In genomic region chr2:157158111-157158510, GRCh38 we compare ENCODE assay signal across 25 cellular contexts.
DNase-seq lines count a peak whose midpoint lies in the region; ATAC-seq and TF ChIP-seq lines count a peak whose summit lies in the region.
"Had no signal": no experiment of that assay in that cellular context is flagged by ENCODE, and none has a peak within 500 bp of the region (broad histone marks: within the 10 kb centered on the region; RNA-seq: fewer than 3 reads in every experiment).

No MANE protein-coding gene starts in this region.

- H3K4me3 Mint-ChIP-seq in osteocyte (ENCODE audit: unreplicated experiment) = no peak overlapping the region
- H3K4me3 Mint-ChIP-seq: activated CD8-positive, alpha-beta T cell treated with anti-CD3 and anti-CD28 coated beads, Interleukin-2, amount 10 ng/mL, durations not matched to agents 7 days and 5 days; activated T-cell treated with anti-CD3 and anti-CD28 coated beads, Interleukin-2, amount 50 U/mL, for 24 hours; B cell; endodermal cell; T-helper 2 cell treated with Interferon-gamma antibody and Interleukin-4, amounts not matched to agents 5 μg/mL and 100 μg/mL, for 36 hours; WTC11 had no signal

- H3K36me3 Mint-ChIP-seq in osteocyte (ENCODE audit: unreplicated experiment) = peaks cover 1% of the 10 kb centered on the region
- H3K36me3 Mint-ChIP-seq: WTC11 had no signal

- TF ChIP-seq CTCF in fibroblast of mammary gland (conservative IDR thresholded peaks at IDR 0.05; ENCODE audit: control insufficient read depth, insufficient read depth, low read depth, low read length) = no peak
- TF ChIP-seq CTCF in osteocyte (IDR thresholded peaks at IDR 0.05) = no peak

- H3K4me3 ChIP-seq in fibroblast of mammary gland (ENCODE audit: control insufficient read depth, low read depth, low read length) = no peak overlapping the region
- H3K4me3 ChIP-seq: ascending aorta, HAP-1, ovary, SJSA1 had no signal

- DNase-seq in NOMO-1 treated with DMSO at 0.1 percent for 48 hours (lab: John Stamatoyannopoulos, UW; ENCODE audit: unreplicated experiment) (peak; percentile 47), NOMO-1 treated with dmso at 0.1 percent for 144 hours (lab: John Stamatoyannopoulos, UW; ENCODE audit: unreplicated experiment) (no peak), amniotic stem cell (lab: John Stamatoyannopoulos, UW) (peak; percentile 18), fibroblast of mammary gland (ENCODE audit: low read depth) (peak; percentile 21), osteocyte (ENCODE audit: extremely low spot score, unreplicated experiment) (no peak), NCI-H748 (lab: John Stamatoyannopoulos, UW; ENCODE audit: unreplicated experiment) (no peak), Right ventricle myocardium inferior (ENCODE audit: missing footprints) (no peak), anterior cingulate cortex (lab: John Stamatoyannopoulos, UW) (no peak)
- DNase-seq: 8988T; activated CD8-positive, alpha-beta T cell treated with anti-CD3 and anti-CD28 coated beads, Interleukin-2, amount 10 ng/mL, durations not matched to agents 7 days and 5 days; activated naive CD4-positive, alpha-beta T cell treated with Interleukin-2 at 50 U/mL for 16 hours; activated T-cell treated with anti-CD3 and anti-CD28 coated beads, Interleukin-2, amount 50 U/mL, for 24 hours; COR-L47; endodermal cell; kidney; NCI-H1417 treated with DMSO at 0.1 percent for 48 hours; NCI-H526; ovary; right cardiac atrium had no signal

- intact Hi-C loops in Right ventricle myocardium inferior (cut with DNase I) = no loop called here

- no peak for ATAC-seq in Right ventricle myocardium inferior
- ATAC-seq: activated CD8-positive, alpha-beta T cell treated with anti-CD3 and anti-CD28 coated beads, Interleukin-2, amount 10 ng/mL, durations not matched to agents 7 days and 5 days; right cardiac atrium; WTC11 had no signal

- peak overlapping the region; percentile 36 for H3K27ac Mint-ChIP-seq in osteocyte (ENCODE audit: unreplicated experiment)
- H3K27ac Mint-ChIP-seq: activated CD8-positive, alpha-beta T cell treated with anti-CD3 and anti-CD28 coated beads, Interleukin-2, amount 10 ng/mL, durations not matched to agents 7 days and 5 days; activated T-cell treated with anti-CD3 and anti-CD28 coated beads, Interleukin-2, amount 50 U/mL, for 24 hours; B cell; endodermal cell; T-helper 2 cell treated with Interferon-gamma antibody and Interleukin-4, amounts not matched to agents 5 μg/mL and 100 μg/mL, for 36 hours; WTC11 had no signal

- H3K4me1 Mint-ChIP-seq in osteocyte (ENCODE audit: unreplicated experiment) = peaks cover 31% of the 10 kb centered on the region
- H3K4me1 Mint-ChIP-seq: B cell, WTC11 had no signal

- H3K27me3 Mint-ChIP-seq in osteocyte (ENCODE audit: unreplicated experiment) = no peaks in the 10 kb centered on the region
- H3K27me3 Mint-ChIP-seq: B cell had no signal

- H3K9me3 Mint-ChIP-seq in osteocyte (ENCODE audit: unreplicated experiment) = peaks cover 11% of the 10 kb centered on the region
- H3K9me3 Mint-ChIP-seq: activated T-cell treated with anti-CD3 and anti-CD28 coated beads, Interleukin-2, amount 50 U/mL, for 24 hours; endodermal cell; T-helper 2 cell treated with Interferon-gamma antibody and Interleukin-4, amounts not matched to agents 5 μg/mL and 100 μg/mL, for 36 hours; WTC11 had no signal

Comparison
In these comparisons a context has a peak if more than half of its experiments do, and no peak if none do; other contexts are left out.
1. DNase-seq: peak in NOMO-1 treated with DMSO at 0.1 percent for 48 hours (single experiment), amniotic stem cell (single experiment) and fibroblast of mammary gland (single experiment); none in NOMO-1 treated with dmso at 0.1 percent for 144 hours (single experiment), osteocyte (single experiment), NCI-H748 (single experiment), Right ventricle myocardium inferior (single experiment) and anterior cingulate cortex (0 of 58).